Comparison of ENCODE assay signal across 8 cellular contexts in the genomic region with DNA sequence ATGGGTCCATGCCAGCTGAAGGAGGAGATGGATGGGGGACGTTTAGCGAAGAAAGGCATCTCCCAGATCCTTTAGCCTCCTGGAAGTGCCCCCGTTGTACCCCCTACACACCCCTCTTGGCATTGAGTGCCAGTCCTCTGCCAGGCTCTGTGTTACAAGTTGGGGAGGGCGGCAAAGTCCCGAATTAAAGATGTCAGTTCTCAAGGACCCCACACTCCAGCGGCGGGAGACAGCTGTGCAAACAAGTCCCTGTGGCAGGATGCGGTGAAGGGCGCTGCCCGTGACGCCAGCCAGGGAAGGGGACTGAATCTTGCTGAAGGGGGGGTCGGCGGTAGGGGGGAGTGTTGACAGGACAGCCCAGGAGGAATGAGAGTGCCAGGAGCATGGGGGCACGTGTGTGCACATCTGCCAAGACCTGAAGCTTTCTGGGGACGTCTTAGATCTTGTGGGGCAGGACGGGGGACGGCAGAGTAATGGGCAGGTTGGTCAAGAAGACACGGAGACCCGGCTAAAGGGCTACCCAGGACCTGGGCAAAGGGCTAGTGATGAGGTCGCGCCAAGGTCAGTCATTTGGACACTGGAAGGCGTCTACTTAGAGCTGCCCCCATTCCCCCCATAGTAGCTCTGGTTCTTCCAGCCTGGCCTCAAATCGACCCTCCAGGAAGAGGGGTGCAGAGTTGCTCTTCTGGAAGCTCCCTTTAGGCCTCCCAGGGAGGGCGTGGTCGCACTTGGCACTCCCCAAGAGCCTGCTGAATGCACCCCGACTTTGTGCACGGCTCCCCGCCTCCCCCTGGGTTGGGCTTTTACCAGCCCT. TPM values are rescaled to one million over a fixed set of nuclear protein-coding genes. Genes with fewer than 3 reads are reported as not detected.
A peak's percentile ranks its signal among the peaks of the same experiment; 100 is the strongest.
DNase-seq lines count a peak whose midpoint lies in the region; ATAC-seq and TF ChIP-seq lines count a peak whose summit lies in the region.

No MANE protein-coding gene starts in this region.

- 2% methylated on average over 28 of the region's 28 CpGs for WGBS in liver

- in situ Hi-C loops in GM18951 (cut with MboI; ENCODE audit: low sequenced_read_pairs, unreplicated experiment), result no loop called here

- peak; percentile 34 for TF ChIP-seq POLR2A in GM18951 (IDR thresholded peaks at IDR 0.05; ENCODE audit: extremely low read depth, insufficient read depth, insufficient read length)

- H3K36me3 ChIP-seq in liver (ENCODE audit: control insufficient read depth in 4 of 4, insufficient read depth in 3 of 4, low read depth in 1 of 4, low read length in 3 of 4), result no peaks in the 10 kb centered on the region

- DNase-seq in NCI-H2227 treated with DMSO at 0.1 percent for 48 hours (lab: John Stamatoyannopoulos, UW), result peak; percentile 33
- peak; percentile 64 for DNase-seq in activated CD4-positive, alpha-beta T cell treated with anti-CD3 and anti-CD28 coated beads for 48 hours
- DNase-seq in dedifferentiated amniotic fluid mesenchymal stem cell (ENCODE audit: extremely low spot score), result peak; percentile 53
- peak in 2 of 3 experiments; percentile 22 to 53 for DNase-seq in stimulated activated CD4-positive, alpha-beta T cell treated with anti-CD3 and anti-CD28 coated beads, TNF-alpha, amount 100 ng/mL, for 24 hours (ENCODE audit: low read depth in 3 of 3)

- TF ChIP-seq CTCF in liver (IDR thresholded peaks at IDR 0.05; ENCODE audit: low read depth, low read length, missing input control), result no peak

- H3K9ac ChIP-seq in liver (ENCODE audit: low read depth in 1 of 2, low read length in 2 of 2), result peak overlapping the region; percentile 72 to 96

- peaks cover 9 to 36% (median 31%) of the 10 kb centered on the region in 4 donors for H3K4me1 ChIP-seq in liver (ENCODE audit: control insufficient read depth in 4 of 4, insufficient read depth in 4 of 4, low read length in 3 of 4)

- no peaks in the 10 kb centered on the region for H3K9me3 ChIP-seq in liver (ENCODE audit: control insufficient read depth in 4 of 4, low read length in 3 of 4)

- no peak for ATAC-seq in HG03378 (IDR thresholded peaks at IDR 0.05; ENCODE audit: unreplicated experiment)
- no peak for ATAC-seq in GM19351 (IDR thresholded peaks at IDR 0.05; ENCODE audit: unreplicated experiment)

- TF ChIP-seq RAD21 in liver (IDR thresholded peaks at IDR 0.05), result no peak

- peak overlapping the region; percentile 73 to 91 (median 75) for H3K4me3 ChIP-seq in liver (ENCODE audit: low read depth in 1 of 3, low read length in 3 of 3)

- H3K27ac ChIP-seq in liver (ENCODE audit: low read depth in 1 of 2, low read length in 2 of 2), result peak overlapping the region; percentile 99

- H3K27me3 ChIP-seq in liver (ENCODE audit: control insufficient read depth in 4 of 4, insufficient read depth in 4 of 4, low read length in 3 of 4), result no peaks in the 10 kb centered on the region

TF ChIP-seq in liver, 16 proteins besides CTCF, POLR2A, EP300 and RAD21:
- TF ChIP-seq HNF4A (conservative IDR thresholded peaks at IDR 0.05), result peak in 1 of 2 donors; percentile 11
- TF ChIP-seq, protein P1, sequence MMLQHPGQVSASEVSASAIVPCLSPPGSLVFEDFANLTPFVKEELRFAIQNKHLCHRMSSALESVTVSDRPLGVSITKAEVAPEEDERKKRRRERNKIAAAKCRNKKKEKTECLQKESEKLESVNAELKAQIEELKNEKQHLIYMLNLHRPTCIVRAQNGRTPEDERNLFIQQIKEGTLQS (IDR thresholded peaks at IDR 0.05), result no peak
- no peak for TF ChIP-seq FOXA1 (IDR thresholded peaks at IDR 0.05)

RNA-seq across cellular contexts. Expression of a gene that starts 2.8 kb away (rescaled TPM):
- total RNA-seq in liver, result 10 to 100 TPM; 46.6 to 66.5 TPM
- polyA plus RNA-seq in liver, result 10 to 100 TPM; 38.3 to 76.5 TPM

RNA-seq across cellular contexts. Expression of a gene that starts 14.8 kb away (rescaled TPM):
- total RNA-seq in liver, result 10 to 100 TPM in 1 of 2 donors, 1 to 10 TPM in 1; 1.4 to 23.0 TPM
- 1 to 10 TPM; 2.7 to 3.8 TPM for polyA plus RNA-seq in liver

RNA-seq across cellular contexts. Expression of a gene that starts 22.0 kb away (rescaled TPM):
- total RNA-seq in liver, result 10 to 100 TPM; 42.3 to 72.0 TPM
- polyA plus RNA-seq in liver, result 10 to 100 TPM; 16.4 to 21.0 TPM

RNA-seq across cellular contexts. Expression of a gene that starts 40.2 kb away (rescaled TPM):
- not detected for total RNA-seq in liver
- under 1 TPM; 0.05 to 0.35 TPM for polyA plus RNA-seq in liver
